ENCODE assay signal across 9 cellular contexts in the genomic region with DNA sequence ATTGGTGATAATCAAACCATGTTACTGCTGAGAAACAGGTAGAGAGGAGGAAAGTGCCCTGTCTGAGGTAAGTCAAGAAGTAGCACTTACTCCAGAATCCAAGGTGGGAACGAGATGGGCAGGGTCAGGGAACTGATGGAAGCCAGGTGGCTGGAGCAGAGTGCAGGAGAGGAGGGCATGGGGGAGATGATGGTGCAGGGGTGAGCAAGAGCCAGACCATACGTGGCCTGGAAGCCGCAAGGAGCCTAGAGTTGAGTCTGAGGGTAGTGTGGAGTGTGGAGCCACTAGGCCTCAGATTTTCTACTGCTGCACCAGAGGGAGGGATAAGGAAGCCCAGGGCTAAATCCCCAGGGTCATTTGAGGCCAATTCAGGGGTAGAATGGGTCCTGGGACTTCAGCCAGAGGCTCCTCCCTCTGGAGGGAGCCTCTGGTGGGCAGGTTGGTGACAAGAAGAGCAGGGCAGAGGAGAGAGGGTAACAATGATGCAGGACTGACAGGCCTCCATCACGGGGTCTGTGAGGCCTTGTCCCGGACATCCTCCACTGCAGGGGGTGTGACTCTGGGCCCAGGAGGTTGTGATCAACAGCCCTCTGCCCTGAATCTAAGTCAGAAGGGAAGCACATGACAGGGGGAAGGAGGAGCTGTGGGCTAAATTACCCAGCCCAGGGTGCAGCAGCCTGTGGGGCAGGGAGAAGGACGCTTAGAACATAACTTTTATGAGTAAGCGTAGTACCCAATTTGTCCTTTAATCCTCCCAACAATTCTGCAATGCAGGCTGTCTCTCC. TPM values are rescaled to one million over a fixed set of nuclear protein-coding genes. Genes with fewer than 3 reads are reported as not detected.
DNase-seq lines count a peak whose midpoint lies in the region; ATAC-seq and TF ChIP-seq lines count a peak whose summit lies in the region.
"Had no signal": no experiment of that assay in that cellular context is flagged by ENCODE, and none has a peak within 500 bp of the region (broad histone marks: within the 10 kb centered on the region; RNA-seq: fewer than 3 reads in every experiment).

No MANE protein-coding gene starts in this region.

- peak overlapping the region in 1 of 3 donors; percentile 22 for H3K4me3 ChIP-seq in skeletal muscle tissue (ENCODE audit: low read length in 3 of 3)

- POLR2A ChIA-PET in activated CD4-positive, alpha-beta memory T cell treated with anti-CD3 and anti-CD28 coated beads, Interleukin-2, amount 10 ng/mL, durations not matched to agents 7 days and 5 days (lab: Charles Lee): interaction anchor here (0.9 to 1.5 kb wide), 4 partner anchors 9 to 56 kb away, joined by 3 to 6 read pairs (median 5); partner anchors contain the start of gene BCL2L1

- peaks cover 49% of the 10 kb centered on the region for H3K36me3 Mint-ChIP-seq in activated CD4-positive, alpha-beta memory T cell treated with anti-CD3 and anti-CD28 coated beads, Interleukin-2, amount 10 ng/mL, durations not matched to agents 7 days and 5 days (ENCODE audit: low read depth)

- intact Hi-C loops in left ventricle myocardium superior (cut with micrococcal nuclease): loop anchor here (5.0 kb wide), 1 partner anchor 46 kb away; no protein-coding TSS in a partner anchor

- H3K27me3 Mint-ChIP-seq in activated CD4-positive, alpha-beta memory T cell treated with anti-CD3 and anti-CD28 coated beads, Interleukin-2, amount 10 ng/mL, durations not matched to agents 7 days and 5 days: no peaks in the 10 kb centered on the region

- DNase-seq in activated CD4-positive, alpha-beta memory T cell treated with anti-CD3 and anti-CD28 coated beads, Interleukin-2, amount 10 ng/mL, durations not matched to agents 7 days and 5 days: peak; percentile 63
- DNase-seq in left ventricle myocardium superior: peak; percentile 63
- no peak for DNase-seq in germinal center (ENCODE audit: low spot score)
- no peak for DNase-seq in DMS153 (lab: John Stamatoyannopoulos, UW)
- DNase-seq: effector CD4-positive, alpha-beta T cell had no signal

- peaks cover 68 to 78% (median 73%) of the 10 kb centered on the region in 3 donors for H3K4me1 ChIP-seq in skeletal muscle tissue (ENCODE audit: control insufficient read depth in 3 of 3, insufficient read depth in 3 of 3, low read length in 3 of 3)

- H3K27ac ChIP-seq in skeletal muscle tissue (ENCODE audit: low read depth, low read length): peak overlapping the region; percentile 68

- H3K9me3 Mint-ChIP-seq in activated CD4-positive, alpha-beta memory T cell treated with anti-CD3 and anti-CD28 coated beads, Interleukin-2, amount 10 ng/mL, durations not matched to agents 7 days and 5 days: no peaks in the 10 kb centered on the region

- peaks cover 5 to 17% (median 11%) of the 10 kb centered on the region in 3 donors for H3K36me3 ChIP-seq in skeletal muscle tissue (ENCODE audit: control insufficient read depth in 3 of 3, insufficient read depth in 3 of 3, low read length in 3 of 3)

- no peak overlapping the region for H3K4me3 Mint-ChIP-seq in activated CD4-positive, alpha-beta memory T cell treated with anti-CD3 and anti-CD28 coated beads, Interleukin-2, amount 10 ng/mL, durations not matched to agents 7 days and 5 days

- peak overlapping the region; percentile 80 for H3K27ac Mint-ChIP-seq in activated CD4-positive, alpha-beta memory T cell treated with anti-CD3 and anti-CD28 coated beads, Interleukin-2, amount 10 ng/mL, durations not matched to agents 7 days and 5 days

- H3K9me3 ChIP-seq in skeletal muscle tissue (ENCODE audit: control insufficient read depth in 3 of 3, low read length in 3 of 3): no peaks in the 10 kb centered on the region

- no peaks in the 10 kb centered on the region for H3K27me3 ChIP-seq in skeletal muscle tissue (ENCODE audit: control insufficient read depth in 3 of 3, insufficient read depth in 3 of 3, low read length in 3 of 3)

- H3K4me1 Mint-ChIP-seq in activated CD4-positive, alpha-beta memory T cell treated with anti-CD3 and anti-CD28 coated beads, Interleukin-2, amount 10 ng/mL, durations not matched to agents 7 days and 5 days: peaks cover 77% of the 10 kb centered on the region

- peak; percentile 37 for ATAC-seq in GM18505 (IDR thresholded peaks at IDR 0.05; ENCODE audit: unreplicated experiment)
- peak; percentile 51 for ATAC-seq in left ventricle myocardium superior
- no peak for ATAC-seq in HG03378 (IDR thresholded peaks at IDR 0.05; ENCODE audit: unreplicated experiment)
- no peak for ATAC-seq in HG02759 (IDR thresholded peaks at IDR 0.05; ENCODE audit: unreplicated experiment)

- peak overlapping the region; percentile 48 to 70 (median 51) for H3K9ac ChIP-seq in skeletal muscle tissue (ENCODE audit: low read depth in 1 of 3, low read length in 3 of 3)

- CTCF ChIA-PET in activated CD4-positive, alpha-beta memory T cell treated with anti-CD3 and anti-CD28 coated beads, Interleukin-2, amount 10 ng/mL, durations not matched to agents 7 days and 5 days (lab: Charles Lee): interaction anchor here (1.2 to 10.5 kb wide), 3 partner anchors 54 to 57 kb away, joined by 8 to 609 read pairs (median 10); partner anchors contain the start of gene BCL2L1

- no peak for TF ChIP-seq POLR2A in GM18505 (IDR thresholded peaks at IDR 0.05; ENCODE audit: borderline replicate concordance, extremely low read depth, insufficient read depth, insufficient read length)

RNA-seq across cellular contexts. Expression of gene COX4I2, which starts 28.7 kb away (rescaled TPM):
- not detected for total RNA-seq in activated CD4-positive, alpha-beta memory T cell treated with anti-CD3 and anti-CD28 coated beads, Interleukin-2, amount 10 ng/mL, durations not matched to agents 7 days and 5 days
- total RNA-seq in left ventricle myocardium superior: 10.1 TPM
- 16.2 TPM for total RNA-seq in skeletal muscle tissue

RNA-seq across cellular contexts. Expression of gene BCL2L1, which starts 56.2 kb away (rescaled TPM):
- total RNA-seq in activated CD4-positive, alpha-beta memory T cell treated with anti-CD3 and anti-CD28 coated beads, Interleukin-2, amount 10 ng/mL, durations not matched to agents 7 days and 5 days: 10 to 100 TPM; 67.7 to 72.5 TPM
- total RNA-seq in left ventricle myocardium superior: 54.8 TPM
- total RNA-seq in skeletal muscle tissue: 44.9 TPM

Comparison
In these comparisons a context has a peak if more than half of its experiments do, and no peak if none do; other contexts are left out.
1. ATAC-seq: peak in GM18505 (single experiment) and left ventricle myocardium superior (single experiment); none in HG03378 (single experiment) and HG02759 (single experiment).
2. DNase-seq: peak in activated CD4-positive, alpha-beta memory T cell treated with anti-CD3 and anti-CD28 coated beads, Interleukin-2, amount 10 ng/mL, durations not matched to agents 7 days and 5 days (single experiment) and left ventricle myocardium superior (single experiment); none in germinal center (single experiment) and DMS153 (single experiment).
3. RNA of gene COX4I2, which starts 28.7 kb away (total RNA-seq): 16.2 TPM in skeletal muscle tissue (single experiment) and 10.1 TPM in left ventricle myocardium superior (single experiment); not detected in activated CD4-positive, alpha-beta memory T cell treated with anti-CD3 and anti-CD28 coated beads, Interleukin-2, amount 10 ng/mL, durations not matched to agents 7 days and 5 days; every median in the first group is over 10 times any median in the second.